Comparison of ENCODE assay signal across 1 cellular context in the genomic region with DNA sequence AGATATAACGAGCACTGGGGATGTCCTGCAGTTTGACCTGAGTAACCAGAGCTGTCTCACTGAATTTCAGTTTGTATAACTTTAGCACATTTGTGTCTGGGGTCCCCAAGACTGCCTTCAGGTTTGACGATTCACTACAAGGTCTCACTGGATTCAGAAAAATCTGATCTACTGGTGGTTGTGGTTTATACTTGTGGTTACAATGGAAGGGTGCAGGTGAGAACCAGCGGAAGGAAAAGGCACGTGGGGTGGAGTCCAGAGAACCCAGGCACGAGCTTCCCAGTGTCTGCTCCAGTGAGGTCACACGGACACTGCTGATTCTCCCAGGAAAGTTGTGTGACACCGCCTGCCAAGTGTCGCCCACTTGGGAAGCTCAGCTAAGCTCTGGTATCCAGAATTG.
TF ChIP-seq lines count a peak whose summit lies in the region.

No MANE protein-coding gene starts in this region.

TF ChIP-seq in H1, 55 proteins besides CTCF, POLR2A, EP300 and RAD21:
- TF ChIP-seq TEAD4 (IDR thresholded peaks at IDR 0.05; ENCODE audit: low read depth, low read length) (no peak), E2F6 (IDR thresholded peaks at IDR 0.05) (no peak), CBX8 (IDR thresholded peaks at IDR 0.05; ENCODE audit: borderline replicate concordance, low read depth, low read length) (no peak), GTF2F1 (IDR thresholded peaks at IDR 0.05; ENCODE audit: borderline replicate concordance, low read depth, low read length) (no peak), TBP (IDR thresholded peaks at IDR 0.05; ENCODE audit: low read depth, low read length) (no peak), FOSL1 (IDR thresholded peaks at IDR 0.05; ENCODE audit: insufficient read depth, low read depth, low read length) (no peak), SUZ12 (IDR thresholded peaks at IDR 0.05; ENCODE audit: low read length) (no peak), EZH2 (IDR thresholded peaks at IDR 0.05; ENCODE audit: low read depth, low read length, severe bottlenecking) (no peak), MAX (IDR thresholded peaks at IDR 0.05) (no peak), CEBPB (IDR thresholded peaks at IDR 0.05; ENCODE audit: low read depth, low read length) (no peak), SP1 (IDR thresholded peaks at IDR 0.05; ENCODE audit: low read depth, low read length) (no peak), SP4 (IDR thresholded peaks at IDR 0.05; ENCODE audit: low read length) (no peak), ATF3 (IDR thresholded peaks at IDR 0.05; ENCODE audit: insufficient read depth, low read depth, low read length) (no peak), RFX5 (IDR thresholded peaks at IDR 0.05; ENCODE audit: borderline replicate concordance, low read depth, low read length) (no peak), RNF2 (IDR thresholded peaks at IDR 0.05; ENCODE audit: borderline replicate concordance, low read depth, low read length, missing control alignments, poor library complexity, severe bottlenecking) (no peak), BACH1 (IDR thresholded peaks at IDR 0.05; ENCODE audit: low read length) (no peak), TAF7 (optimal IDR thresholded peaks at IDR 0.05; ENCODE audit: borderline replicate concordance, low read depth, low read length) (no peak)
- TF ChIP-seq, protein P1, sequence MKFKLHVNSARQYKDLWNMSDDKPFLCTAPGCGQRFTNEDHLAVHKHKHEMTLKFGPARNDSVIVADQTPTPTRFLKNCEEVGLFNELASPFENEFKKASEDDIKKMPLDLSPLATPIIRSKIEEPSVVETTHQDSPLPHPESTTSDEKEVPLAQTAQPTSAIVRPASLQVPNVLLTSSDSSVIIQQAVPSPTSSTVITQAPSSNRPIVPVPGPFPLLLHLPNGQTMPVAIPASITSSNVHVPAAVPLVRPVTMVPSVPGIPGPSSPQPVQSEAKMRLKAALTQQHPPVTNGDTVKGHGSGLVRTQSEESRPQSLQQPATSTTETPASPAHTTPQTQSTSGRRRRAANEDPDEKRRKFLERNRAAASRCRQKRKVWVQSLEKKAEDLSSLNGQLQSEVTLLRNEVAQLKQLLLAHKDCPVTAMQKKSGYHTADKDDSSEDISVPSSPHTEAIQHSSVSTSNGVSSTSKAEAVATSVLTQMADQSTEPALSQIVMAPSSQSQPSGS (IDR thresholded peaks at IDR 0.05; ENCODE audit: low read length) = no peak
- TF ChIP-seq, protein P2, sequence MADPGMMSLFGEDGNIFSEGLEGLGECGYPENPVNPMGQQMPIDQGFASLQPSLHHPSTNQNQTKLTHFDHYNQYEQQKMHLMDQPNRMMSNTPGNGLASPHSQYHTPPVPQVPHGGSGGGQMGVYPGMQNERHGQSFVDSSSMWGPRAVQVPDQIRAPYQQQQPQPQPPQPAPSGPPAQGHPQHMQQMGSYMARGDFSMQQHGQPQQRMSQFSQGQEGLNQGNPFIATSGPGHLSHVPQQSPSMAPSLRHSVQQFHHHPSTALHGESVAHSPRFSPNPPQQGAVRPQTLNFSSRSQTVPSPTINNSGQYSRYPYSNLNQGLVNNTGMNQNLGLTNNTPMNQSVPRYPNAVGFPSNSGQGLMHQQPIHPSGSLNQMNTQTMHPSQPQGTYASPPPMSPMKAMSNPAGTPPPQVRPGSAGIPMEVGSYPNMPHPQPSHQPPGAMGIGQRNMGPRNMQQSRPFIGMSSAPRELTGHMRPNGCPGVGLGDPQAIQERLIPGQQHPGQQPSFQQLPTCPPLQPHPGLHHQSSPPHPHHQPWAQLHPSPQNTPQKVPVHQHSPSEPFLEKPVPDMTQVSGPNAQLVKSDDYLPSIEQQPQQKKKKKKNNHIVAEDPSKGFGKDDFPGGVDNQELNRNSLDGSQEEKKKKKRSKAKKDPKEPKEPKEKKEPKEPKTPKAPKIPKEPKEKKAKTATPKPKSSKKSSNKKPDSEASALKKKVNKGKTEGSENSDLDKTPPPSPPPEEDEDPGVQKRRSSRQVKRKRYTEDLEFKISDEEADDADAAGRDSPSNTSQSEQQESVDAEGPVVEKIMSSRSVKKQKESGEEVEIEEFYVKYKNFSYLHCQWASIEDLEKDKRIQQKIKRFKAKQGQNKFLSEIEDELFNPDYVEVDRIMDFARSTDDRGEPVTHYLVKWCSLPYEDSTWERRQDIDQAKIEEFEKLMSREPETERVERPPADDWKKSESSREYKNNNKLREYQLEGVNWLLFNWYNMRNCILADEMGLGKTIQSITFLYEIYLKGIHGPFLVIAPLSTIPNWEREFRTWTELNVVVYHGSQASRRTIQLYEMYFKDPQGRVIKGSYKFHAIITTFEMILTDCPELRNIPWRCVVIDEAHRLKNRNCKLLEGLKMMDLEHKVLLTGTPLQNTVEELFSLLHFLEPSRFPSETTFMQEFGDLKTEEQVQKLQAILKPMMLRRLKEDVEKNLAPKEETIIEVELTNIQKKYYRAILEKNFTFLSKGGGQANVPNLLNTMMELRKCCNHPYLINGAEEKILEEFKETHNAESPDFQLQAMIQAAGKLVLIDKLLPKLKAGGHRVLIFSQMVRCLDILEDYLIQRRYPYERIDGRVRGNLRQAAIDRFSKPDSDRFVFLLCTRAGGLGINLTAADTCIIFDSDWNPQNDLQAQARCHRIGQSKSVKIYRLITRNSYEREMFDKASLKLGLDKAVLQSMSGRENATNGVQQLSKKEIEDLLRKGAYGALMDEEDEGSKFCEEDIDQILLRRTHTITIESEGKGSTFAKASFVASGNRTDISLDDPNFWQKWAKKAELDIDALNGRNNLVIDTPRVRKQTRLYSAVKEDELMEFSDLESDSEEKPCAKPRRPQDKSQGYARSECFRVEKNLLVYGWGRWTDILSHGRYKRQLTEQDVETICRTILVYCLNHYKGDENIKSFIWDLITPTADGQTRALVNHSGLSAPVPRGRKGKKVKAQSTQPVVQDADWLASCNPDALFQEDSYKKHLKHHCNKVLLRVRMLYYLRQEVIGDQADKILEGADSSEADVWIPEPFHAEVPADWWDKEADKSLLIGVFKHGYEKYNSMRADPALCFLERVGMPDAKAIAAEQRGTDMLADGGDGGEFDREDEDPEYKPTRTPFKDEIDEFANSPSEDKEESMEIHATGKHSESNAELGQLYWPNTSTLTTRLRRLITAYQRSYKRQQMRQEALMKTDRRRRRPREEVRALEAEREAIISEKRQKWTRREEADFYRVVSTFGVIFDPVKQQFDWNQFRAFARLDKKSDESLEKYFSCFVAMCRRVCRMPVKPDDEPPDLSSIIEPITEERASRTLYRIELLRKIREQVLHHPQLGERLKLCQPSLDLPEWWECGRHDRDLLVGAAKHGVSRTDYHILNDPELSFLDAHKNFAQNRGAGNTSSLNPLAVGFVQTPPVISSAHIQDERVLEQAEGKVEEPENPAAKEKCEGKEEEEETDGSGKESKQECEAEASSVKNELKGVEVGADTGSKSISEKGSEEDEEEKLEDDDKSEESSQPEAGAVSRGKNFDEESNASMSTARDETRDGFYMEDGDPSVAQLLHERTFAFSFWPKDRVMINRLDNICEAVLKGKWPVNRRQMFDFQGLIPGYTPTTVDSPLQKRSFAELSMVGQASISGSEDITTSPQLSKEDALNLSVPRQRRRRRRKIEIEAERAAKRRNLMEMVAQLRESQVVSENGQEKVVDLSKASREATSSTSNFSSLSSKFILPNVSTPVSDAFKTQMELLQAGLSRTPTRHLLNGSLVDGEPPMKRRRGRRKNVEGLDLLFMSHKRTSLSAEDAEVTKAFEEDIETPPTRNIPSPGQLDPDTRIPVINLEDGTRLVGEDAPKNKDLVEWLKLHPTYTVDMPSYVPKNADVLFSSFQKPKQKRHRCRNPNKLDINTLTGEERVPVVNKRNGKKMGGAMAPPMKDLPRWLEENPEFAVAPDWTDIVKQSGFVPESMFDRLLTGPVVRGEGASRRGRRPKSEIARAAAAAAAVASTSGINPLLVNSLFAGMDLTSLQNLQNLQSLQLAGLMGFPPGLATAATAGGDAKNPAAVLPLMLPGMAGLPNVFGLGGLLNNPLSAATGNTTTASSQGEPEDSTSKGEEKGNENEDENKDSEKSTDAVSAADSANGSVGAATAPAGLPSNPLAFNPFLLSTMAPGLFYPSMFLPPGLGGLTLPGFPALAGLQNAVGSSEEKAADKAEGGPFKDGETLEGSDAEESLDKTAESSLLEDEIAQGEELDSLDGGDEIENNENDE (IDR thresholded peaks at IDR 0.05; ENCODE audit: insufficient replicate concordance, low read length) = no peak
